Comparison of ENCODE assay signal across 13 cellular contexts in genomic region chr7:55059006-55059405, GRCh38. TPM values are rescaled to one million over a fixed set of nuclear protein-coding genes. Genes with fewer than 3 reads are reported as not detected.
DNase-seq lines count a peak whose midpoint lies in the region; ATAC-seq and TF ChIP-seq lines count a peak whose summit lies in the region.
"Had no signal": no experiment of that assay in that cellular context is flagged by ENCODE, and none has a peak within 500 bp of the region (broad histone marks: within the 10 kb centered on the region; RNA-seq: fewer than 3 reads in every experiment).

No MANE protein-coding gene starts in this region.

- H2BK120ac ChIP-seq in IMR-90 (ENCODE audit: low read depth, low read length), result no peak overlapping the region

- no peaks in the 10 kb centered on the region for H3K27me3 Mint-ChIP-seq in WTC11 (ENCODE audit: low read depth)

- H3K9me3 Mint-ChIP-seq in WTC11, result peaks cover 5% of the 10 kb centered on the region
- H3K9me3 Mint-ChIP-seq: CD8-positive, alpha-beta memory T cell; GM23338 had no signal

- WGBS in IMR-90 (ENCODE audit: extremely low coverage in 2 of 2, insufficient read length in 1 of 2), 2 experiments, result no CpG with 5 or more reads among the region's 1 CpG

- no peak for TF ChIP-seq POLR2A in IMR-90 (IDR thresholded peaks at IDR 0.05; ENCODE audit: low read depth, low read length)

- POLR2A ChIA-PET in IMR-90 (lab: Charles Lee; ENCODE audit: unreplicated experiment) (no interaction called here), WTC11 (lab: Charles Lee) (no interaction called here)

- no peak overlapping the region for H4K5ac ChIP-seq in IMR-90 (ENCODE audit: low read depth, low read length)

- no peak overlapping the region for H3K27ac Mint-ChIP-seq in WTC11
- H3K27ac Mint-ChIP-seq: CD8-positive, alpha-beta memory T cell; GM23338 had no signal

- ATAC-seq in IMR-90 (ENCODE audit: low read depth) (no peak), upper lobe of right lung (no peak), GM19035 (IDR thresholded peaks at IDR 0.05; ENCODE audit: unreplicated experiment) (no peak), WTC11 (no peak)
- ATAC-seq: GM23338 had no signal

- DNase-seq in IMR-90, result no peak
- DNase-seq in epithelial cell of prostate (ENCODE audit: low read depth, low spot score), result no peak
- peak; percentile 58 for DNase-seq in left kidney (ENCODE audit: low read depth, low spot score)
- DNase-seq in upper lobe of right lung, result no peak
- no peak for DNase-seq in cardiac septum (ENCODE audit: low spot score)
- DNase-seq in WTC11 (ENCODE audit: low spot score), result no peak
- DNase-seq: Caco-2; CD8-positive, alpha-beta memory T cell; DMS53; GF-D8; H7 had no signal

- H4K20me1 ChIP-seq in IMR-90 (ENCODE audit: insufficient read depth, low read length), result peaks cover 5% of the 10 kb centered on the region; the same call in 1 of the 2 replicates

- no peak overlapping the region for H2AK5ac ChIP-seq in IMR-90 (ENCODE audit: low read depth, low read length)

- H3K36me3 ChIP-seq in IMR-90 (ENCODE audit: control insufficient read depth, insufficient read depth, low read length), result peaks cover 7% of the 10 kb centered on the region; the same call in 1 of the 2 replicates
- no peaks in the 10 kb centered on the region for H3K36me3 ChIP-seq in upper lobe of right lung

- 0 out of 2 replicates have a peak overlapping the region, but pooled peaks have one; percentile 13 for H3K14ac ChIP-seq in IMR-90 (replicated peaks; ENCODE audit: low read depth, low read length)

- peak overlapping the region; percentile 9 for H2BK5ac ChIP-seq in IMR-90 (ENCODE audit: low read depth, low read length, poor library complexity, severe bottlenecking)

- in situ Hi-C loops in IMR-90 (cut with MboI; ENCODE audit: low sequenced_read_pairs), result no loop called here

- no peak overlapping the region; the same call in 1 of the 2 replicates for H3K23ac ChIP-seq in IMR-90 (ENCODE audit: low read depth, low read length)

- H3K9me3 ChIP-seq in IMR-90 (ENCODE audit: control insufficient read depth, insufficient read depth, low read length) (no peaks in the 10 kb centered on the region), upper lobe of right lung (no peaks in the 10 kb centered on the region)
- H3K9me3 ChIP-seq: Caco-2 had no signal

- no peak overlapping the region for H2AFZ ChIP-seq in IMR-90 (replicated peaks; ENCODE audit: low read length, poor library complexity)
- H2AFZ ChIP-seq: GM23338 had no signal

- H3K18ac ChIP-seq in IMR-90 (ENCODE audit: low read depth, low read length), result no peak overlapping the region

- no peak overlapping the region for H3K4ac ChIP-seq in IMR-90 (ENCODE audit: low read depth, low read length)

- peaks cover 43 to 84% of the 10 kb centered on the region in 2 experiments for H3K79me1 ChIP-seq in IMR-90 (ENCODE audit: low read depth in 1 of 2, low read length in 2 of 2)

- peaks cover 3% of the 10 kb centered on the region; the same call in 1 of the 2 replicates for H3K4me1 Mint-ChIP-seq in WTC11
- H3K4me1 Mint-ChIP-seq: CD8-positive, alpha-beta memory T cell had no signal

- TF ChIP-seq CTCF in IMR-90 (conservative IDR thresholded peaks at IDR 0.05; ENCODE audit: low read depth, low read length) (no peak), upper lobe of right lung (IDR thresholded peaks at IDR 0.05) (no peak), WTC11 (IDR thresholded peaks at IDR 0.05) (no peak)

- H3K9ac ChIP-seq in IMR-90 (ENCODE audit: low read depth, low read length), result no peak overlapping the region

- dilution Hi-C loops in IMR-90 (cut with HindIII; ENCODE audit: low sequenced_read_pairs, unreplicated experiment), result no loop called here

- H3K4me3 ChIP-seq in IMR-90 (ENCODE audit: insufficient read depth, low read depth, low read length), result no peak overlapping the region
- H3K4me3 ChIP-seq in upper lobe of right lung, result no peak overlapping the region
- H3K4me3 ChIP-seq: GM23338 had no signal

- no peak overlapping the region for H2BK15ac ChIP-seq in IMR-90 (ENCODE audit: low read depth, low read length)

- no peak overlapping the region for H2AK9ac ChIP-seq in IMR-90 (replicated peaks; ENCODE audit: low read depth, low read length, poor library complexity)

- no TSS peak for BruUV-seq in IMR-90 (replicated peaks; lab: Mats Ljungman, UMichigan)

- CTCF ChIA-PET in IMR-90 (lab: Yijun Ruan, JAX), result no interaction called here
- CTCF ChIA-PET in WTC11 (lab: Charles Lee), result no interaction called here

- no peak for TF ChIP-seq RAD21 in IMR-90 (IDR thresholded peaks at IDR 0.05; ENCODE audit: low read length)

- H3K56ac ChIP-seq in IMR-90 (ENCODE audit: extremely low read depth, insufficient read depth, low read length), result no peak overlapping the region

- H4K91ac ChIP-seq in IMR-90 (ENCODE audit: insufficient read depth, low read depth, low read length), result no peak overlapping the region

- no peak overlapping the region for H3K4me2 ChIP-seq in IMR-90 (ENCODE audit: low read depth, low read length)
- H3K4me2 ChIP-seq: GM23338 had no signal

- H3K27me3 ChIP-seq in IMR-90 (ENCODE audit: control insufficient read depth, insufficient read depth, low read length) (no peaks in the 10 kb centered on the region), upper lobe of right lung (no peaks in the 10 kb centered on the region)

- H3K27ac ChIP-seq in IMR-90 (ENCODE audit: insufficient read depth, low read length), result no peak overlapping the region; the same call in 1 of the 2 replicates
- H3K27ac ChIP-seq in epithelial cell of prostate, result peak overlapping the region; percentile 94
- H3K27ac ChIP-seq in upper lobe of right lung, result no peak overlapping the region

- intact Hi-C loops in IMR-90 (cut with micrococcal nuclease) (no loop called here), upper lobe of right lung (cut with DNase I) (no loop called here), cardiac septum (cut with DNase I) (loop anchor here (5.0 to 10.0 kb wide), 2 partner anchors 37 to 196 kb away; no protein-coding TSS in a partner anchor)

- H3K4me1 ChIP-seq in IMR-90 (ENCODE audit: control insufficient read depth, insufficient read depth, low read length) (peaks cover 44% of the 10 kb centered on the region), upper lobe of right lung (peaks cover 13% of the 10 kb centered on the region)

- H2BK20ac ChIP-seq in IMR-90 (ENCODE audit: low read depth, low read length), result no peak overlapping the region

- H3K4me3 Mint-ChIP-seq in WTC11, result no peak overlapping the region
- H3K4me3 Mint-ChIP-seq: CD8-positive, alpha-beta memory T cell; GM23338 had no signal

- H3K36me3 Mint-ChIP-seq in WTC11, result no peaks in the 10 kb centered on the region
- H3K36me3 Mint-ChIP-seq: CD8-positive, alpha-beta memory T cell had no signal

- H4K8ac ChIP-seq in IMR-90 (ENCODE audit: low read depth in 2 of 2, low read length in 2 of 2), result peak overlapping the region in 1 of 2 experiments; percentile 58; a peak in 1 of 4 replicates

- H3K9me1 ChIP-seq in IMR-90 (ENCODE audit: insufficient read depth, low read length), result peaks cover 37% of the 10 kb centered on the region

TF ChIP-seq in IMR-90, 13 proteins besides CTCF, POLR2A, EP300 and RAD21:
- no peak for TF ChIP-seq SMC3 (IDR thresholded peaks at IDR 0.05; ENCODE audit: low read depth, low read length)
TF ChIP-seq in IMR-90: peak in this region for 0.

TF ChIP-seq in WTC11, 78 proteins besides CTCF, POLR2A, EP300 and RAD21 (continues in another document):
- no peak for TF ChIP-seq ZNF317 (CRISPR knock-in tag; IDR thresholded peaks at IDR 0.05; ENCODE audit: borderline replicate concordance, low read depth)
- TF ChIP-seq NFE2L1 (CRISPR knock-in tag; IDR thresholded peaks at IDR 0.05), result no peak
- TF ChIP-seq ZNF671 (CRISPR knock-in tag; IDR thresholded peaks at IDR 0.05), result no peak
- TF ChIP-seq ZSCAN18 (CRISPR knock-in tag; IDR thresholded peaks at IDR 0.05), result no peak
- TF ChIP-seq MYBL2 (CRISPR knock-in tag; IDR thresholded peaks at IDR 0.05), result no peak
- no peak for TF ChIP-seq PRDM15 (CRISPR knock-in tag; IDR thresholded peaks at IDR 0.05)

RNA-seq across cellular contexts. Expression of gene EGFR, which starts 40.2 kb away (rescaled TPM):
- total RNA-seq in IMR-90 (2012; rRNA removed) (60.4 and 63.9 TPM in 2 replicates), upper lobe of right lung (78.3 TPM), cardiac septum (7.6 TPM), WTC11 (2021) (5.9 to 7.6 TPM (median 6.0 TPM) in 3 replicates)
- 36.9 and 37.8 TPM in 2 replicates for polyA plus RNA-seq in IMR-90 (2012; rRNA removed)
- polyA plus RNA-seq in IMR-90 (2012; cell fraction: cytosol; rRNA removed), result 24.8 and 27.5 TPM in 2 replicates
- 66.1 and 93.0 TPM in 2 replicates for polyA plus RNA-seq in IMR-90 (2012; cell fraction: nucleus; rRNA removed; ENCODE audit: low replicate concordance)
- total RNA-seq: CD8-positive, alpha-beta memory T cell had no signal
- polyA plus RNA-seq: CD8-positive, alpha-beta memory T cell had no signal
